In genomic region chr20:16302818-16303217, GRCh38 we compare ENCODE assay signal across 25 cellular contexts.
DNase-seq lines count a peak whose midpoint lies in the region; ATAC-seq, FAIRE-seq and TF ChIP-seq lines count a peak whose summit lies in the region.
"Had no signal": no experiment of that assay in that cellular context is flagged by ENCODE, and none has a peak within 500 bp of the region (broad histone marks: within the 10 kb centered on the region; RNA-seq: fewer than 3 reads in every experiment).

No MANE protein-coding gene starts in this region.

- H3K4me2 ChIP-seq in K562 (ENCODE audit: insufficient read depth, low read length): no peak overlapping the region
- H3K4me2 ChIP-seq: BLaER1 had no signal

- DNase-seq in K562 (ENCODE audit: extremely low read depth in 1 of 4, low spot score in 3 of 4) (no peak), endodermal cell (no peak), amniotic stem cell (lab: John Stamatoyannopoulos, UW) (no peak)
- no peak for DNase-seq in stimulated activated CD4-positive, alpha-beta T cell treated with anti-CD3 and anti-CD28 coated beads, Interleukin-12 subunit alpha, Interleukin-12 subunit beta, amount 100 ng/mL, for 4 hours
- DNase-seq: 8988T; ACHN; BE2C; C1 segment of cervical spinal cord; CD4-positive, alpha-beta memory T cell; CD4-positive, CD25-positive, alpha-beta regulatory T cell; CD8-positive, alpha-beta memory T cell; COR-L47; DMS 273 treated with DMSO at 0.1 percent for 48 hours; DMS153; DMS79; DND-41; EL; GDM1 had no signal

- ATAC-seq in K562: no peak
- ATAC-seq: GM12878 had no signal

- H3K4me1 Mint-ChIP-seq in endodermal cell: no peaks in the 10 kb centered on the region
- H3K4me1 Mint-ChIP-seq: CD14-positive monocyte; CD4-positive, alpha-beta memory T cell; CD4-positive, CD25-positive, alpha-beta regulatory T cell; CD8-positive, alpha-beta memory T cell had no signal

- H3K27ac ChIP-seq in HEK293 (ENCODE audit: extremely low read depth, low read depth, low read length) (no peak overlapping the region), K562 (ENCODE audit: extremely low read depth, low read depth, low read length) (no peak overlapping the region), endodermal cell (ENCODE audit: low read depth, low read length) (no peak overlapping the region)
- H3K27ac ChIP-seq: BLaER1 had no signal

- H3K36me3 ChIP-seq in HEK293 (ENCODE audit: control insufficient read depth in 2 of 2, insufficient read depth in 1 of 2, low read length in 2 of 2): no peaks in the 10 kb centered on the region
- no peaks in the 10 kb centered on the region for H3K36me3 ChIP-seq in K562 (ENCODE audit: control insufficient read depth, insufficient read depth, low read length)
- no peaks in the 10 kb centered on the region for H3K36me3 ChIP-seq in endodermal cell (ENCODE audit: control insufficient read depth, insufficient read depth, low read length)
- H3K36me3 ChIP-seq: BE2C had no signal

- H3K4me3 ChIP-seq in HEK293 (ENCODE audit: low read depth, low read length) (no peak overlapping the region), K562 (no peak overlapping the region), endodermal cell (ENCODE audit: low read length) (peak overlapping the region; percentile 41)
- H3K4me3 ChIP-seq: BLaER1, GM12878 had no signal

- no peaks in the 10 kb centered on the region for H4K20me1 ChIP-seq in K562 (replicated peaks; ENCODE audit: control insufficient read depth, insufficient read depth, low read length)
- H4K20me1 ChIP-seq: BLaER1 had no signal

- TF ChIP-seq POLR2A in K562 (conservative IDR thresholded peaks at IDR 0.05): no peak

- no peaks in the 10 kb centered on the region for H3K27me3 ChIP-seq in K562 (ENCODE audit: control insufficient read depth in 2 of 2, insufficient read depth in 2 of 2, low read length in 2 of 2)
- H3K27me3 ChIP-seq in endodermal cell (ENCODE audit: control insufficient read depth, insufficient read depth, low read length, poor library complexity, severe bottlenecking): no peaks in the 10 kb centered on the region
- H3K27me3 ChIP-seq: BE2C, BLaER1 had no signal

- no peak overlapping the region for H3K27ac Mint-ChIP-seq in endodermal cell
- H3K27ac Mint-ChIP-seq: CD14-positive monocyte; CD4-positive, alpha-beta memory T cell; CD4-positive, CD25-positive, alpha-beta regulatory T cell; CD8-positive, alpha-beta memory T cell had no signal

- H3K9me3 ChIP-seq in HEK293 (ENCODE audit: control insufficient read depth, insufficient read depth, low read depth, low read length) (no peaks in the 10 kb centered on the region), K562 (replicated peaks; ENCODE audit: control insufficient read depth, insufficient read depth, low read depth, low read length) (no peaks in the 10 kb centered on the region), endodermal cell (ENCODE audit: control insufficient read depth, low read length) (peaks cover 32% of the 10 kb centered on the region)
- H3K9me3 ChIP-seq: BE2C had no signal

- no peak for TF ChIP-seq EP300 in K562 (IDR thresholded peaks at IDR 0.05; ENCODE audit: low read length)

- H3K9me3 Mint-ChIP-seq in endodermal cell: peaks cover 28% of the 10 kb centered on the region

- no peak overlapping the region for H2AFZ ChIP-seq in K562 (ENCODE audit: low read depth, low read length)

- H3K36me3 Mint-ChIP-seq in endodermal cell (ENCODE audit: low read depth): peaks cover 46% of the 10 kb centered on the region

- no TSS peak for BruUV-seq in K562 (replicated peaks; lab: Mats Ljungman, UMichigan)

- H3K9ac ChIP-seq in K562 (ENCODE audit: insufficient read depth in 1 of 2, low read depth in 2 of 2, low read length in 2 of 2): no peak overlapping the region
- no peak overlapping the region for H3K9ac ChIP-seq in endodermal cell (ENCODE audit: extremely low read depth, low read length, poor library complexity, severe bottlenecking)
- H3K9ac ChIP-seq: BLaER1 had no signal

- TF ChIP-seq CTCF in HEK293 (tag by site-specific recombination; IDR thresholded peaks at IDR 0.05) (no peak), K562 (IDR thresholded peaks at IDR 0.05 in 2 of 3, conservative IDR thresholded peaks at IDR 0.05 in 1 of 3; ENCODE audit: insufficient read depth in 2 of 3, low read depth in 1 of 3, low read length in 3 of 3) (no peak), endodermal cell (conservative IDR thresholded peaks at IDR 0.05) (no peak)

- FAIRE-seq in K562 (lab: Jason Lieb, UNC): no peak
- FAIRE-seq: A204.1, GM12878, GM12892, GM18507 had no signal

- POLR2A ChIA-PET in HEK293 (lab: Yijun Ruan, JAX) (no interaction called here), K562 (lab: Yijun Ruan, JAX) (no interaction called here)

- TF ChIP-seq RAD21 in K562 (CRISPR knock-in tag; conservative IDR thresholded peaks at IDR 0.05 in 1 of 2, IDR thresholded peaks at IDR 0.05 in 1 of 2): no peak

- H3K4me3 Mint-ChIP-seq in endodermal cell: no peak overlapping the region
- H3K4me3 Mint-ChIP-seq: CD14-positive monocyte; CD4-positive, alpha-beta memory T cell; CD4-positive, CD25-positive, alpha-beta regulatory T cell; CD8-positive, alpha-beta memory T cell had no signal

- H3K4me1 ChIP-seq in HEK293 (ENCODE audit: control insufficient read depth, insufficient read depth, low read length) (no peaks in the 10 kb centered on the region), K562 (replicated peaks in 1 of 2; ENCODE audit: control insufficient read depth in 2 of 2, insufficient read depth in 2 of 2, low read length in 2 of 2) (no peaks in the 10 kb centered on the region), endodermal cell (ENCODE audit: control insufficient read depth, insufficient read depth, low read length) (no peaks in the 10 kb centered on the region)
- H3K4me1 ChIP-seq: BE2C, BLaER1 had no signal

- no peaks in the 10 kb centered on the region for H3K27me3 Mint-ChIP-seq in endodermal cell (ENCODE audit: insufficient read depth)
- H3K27me3 Mint-ChIP-seq: CD4-positive, alpha-beta memory T cell; CD4-positive, CD25-positive, alpha-beta regulatory T cell; CD8-positive, alpha-beta memory T cell had no signal

- in situ Hi-C loops in K562 (cut with MboI): no loop called here

- 100% methylated on average over 1 of the region's 1 CpG for WGBS in K562 (ENCODE audit: insufficient coverage, low coverage, missing lambda C conversion rate)
- WGBS in endodermal cell (ENCODE audit: insufficient coverage in 1 of 2, insufficient read length in 1 of 2), 2 experiments: no CpG with 5 or more reads among the region's 1 CpG

- no peaks in the 10 kb centered on the region for H3K79me2 ChIP-seq in K562 (ENCODE audit: control insufficient read depth, insufficient read depth, low read length)

- no peaks in the 10 kb centered on the region for H3K9me1 ChIP-seq in K562 (ENCODE audit: control insufficient read depth, insufficient read depth, low read length)

- CTCF ChIA-PET in HEK293 (lab: Yijun Ruan, JAX): no interaction called here
- CTCF ChIA-PET in K562 (lab: Yijun Ruan, JAX; ENCODE audit: low intra/inter-chr PET ratio): no interaction called here

- intact Hi-C loops in K562 (cut with micrococcal nuclease): no loop called here

TF ChIP-seq in HEK293, 187 proteins besides CTCF, POLR2A, EP300 and RAD21:
- TF ChIP-seq INSM2 (tag by site-specific recombination; IDR thresholded peaks at IDR 0.05): no peak
- peak; percentile 90 for TF ChIP-seq SETDB1 (IDR thresholded peaks at IDR 0.05; ENCODE audit: insufficient read length, low read length)
TF ChIP-seq in HEK293: peak in this region for 1.

TF ChIP-seq in K562, 482 proteins besides CTCF, POLR2A, EP300 and RAD21:
- peak; percentile 59 for TF ChIP-seq RBM25 (IDR thresholded peaks at IDR 0.05; ENCODE audit: low read depth, low read length, severe bottlenecking)
- no peak for TF ChIP-seq MTF1 (CRISPR knock-in tag; IDR thresholded peaks at IDR 0.05; ENCODE audit: borderline replicate concordance)

Comparison
In these comparisons a context has a peak if more than half of its experiments do, and no peak if none do; other contexts are left out.
1. Of the 44 proteins assayed by ChIP-seq in both K562 and HEK293: peak only in K562: none; only in HEK293: SETDB1; in both: none; in neither: 43.